Comparison of ENCODE assay signal across 1 cellular context in the genomic region with DNA sequence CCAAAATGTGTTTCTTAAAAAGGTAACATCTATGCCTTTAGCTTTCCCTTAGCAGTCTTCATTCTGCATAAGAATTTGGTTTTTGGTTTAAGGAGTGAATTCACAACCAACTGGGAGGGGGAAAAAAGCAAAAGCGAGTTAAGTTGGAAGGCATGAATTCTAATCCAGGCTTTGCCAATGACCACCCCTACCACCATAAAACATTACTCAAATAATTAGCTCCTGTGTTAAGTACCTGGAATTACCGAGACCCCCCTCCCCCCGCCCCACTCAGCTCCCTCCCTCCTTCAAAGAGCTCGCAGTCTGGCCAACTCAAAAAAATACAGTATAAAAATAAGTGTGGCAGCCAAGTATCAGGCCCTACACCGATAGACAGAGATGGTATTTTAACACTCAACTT.
A peak's percentile ranks its signal among the peaks of the same experiment; 100 is the strongest.
TF ChIP-seq lines count a peak whose summit lies in the region.

No MANE protein-coding gene starts in this region.

TF ChIP-seq in K562, 482 proteins besides CTCF, POLR2A, EP300 and RAD21:
- TF ChIP-seq, protein P1, sequence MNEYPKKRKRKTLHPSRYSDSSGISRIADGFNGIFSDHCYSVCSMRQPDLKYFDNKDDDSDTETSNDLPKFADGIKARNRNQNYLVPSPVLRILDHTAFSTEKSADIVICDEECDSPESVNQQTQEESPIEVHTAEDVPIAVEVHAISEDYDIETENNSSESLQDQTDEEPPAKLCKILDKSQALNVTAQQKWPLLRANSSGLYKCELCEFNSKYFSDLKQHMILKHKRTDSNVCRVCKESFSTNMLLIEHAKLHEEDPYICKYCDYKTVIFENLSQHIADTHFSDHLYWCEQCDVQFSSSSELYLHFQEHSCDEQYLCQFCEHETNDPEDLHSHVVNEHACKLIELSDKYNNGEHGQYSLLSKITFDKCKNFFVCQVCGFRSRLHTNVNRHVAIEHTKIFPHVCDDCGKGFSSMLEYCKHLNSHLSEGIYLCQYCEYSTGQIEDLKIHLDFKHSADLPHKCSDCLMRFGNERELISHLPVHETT (CRISPR knock-in tag; conservative IDR thresholded peaks at IDR 0.05 in 1 of 2, IDR thresholded peaks at IDR 0.05 in 1 of 2) = 0 out of 4 replicates have a peak, but pooled peaks of 1 of the 2 experiments have one; percentile 7
- TF ChIP-seq MCM3 (IDR thresholded peaks at IDR 0.05) (no peak), ZNF668 (CRISPR knock-in tag; IDR thresholded peaks at IDR 0.05) (no peak), CHD4 (IDR thresholded peaks at IDR 0.05; ENCODE audit: insufficient read depth, insufficient replicate concordance, low read depth, low read length, poor library complexity, severe bottlenecking) (no peak)
- TF ChIP-seq, protein P2, sequence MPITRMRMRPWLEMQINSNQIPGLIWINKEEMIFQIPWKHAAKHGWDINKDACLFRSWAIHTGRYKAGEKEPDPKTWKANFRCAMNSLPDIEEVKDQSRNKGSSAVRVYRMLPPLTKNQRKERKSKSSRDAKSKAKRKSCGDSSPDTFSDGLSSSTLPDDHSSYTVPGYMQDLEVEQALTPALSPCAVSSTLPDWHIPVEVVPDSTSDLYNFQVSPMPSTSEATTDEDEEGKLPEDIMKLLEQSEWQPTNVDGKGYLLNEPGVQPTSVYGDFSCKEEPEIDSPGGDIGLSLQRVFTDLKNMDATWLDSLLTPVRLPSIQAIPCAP (CRISPR knock-in tag; IDR thresholded peaks at IDR 0.05; ENCODE audit: borderline replicate concordance) = no peak
